In the genomic region with DNA sequence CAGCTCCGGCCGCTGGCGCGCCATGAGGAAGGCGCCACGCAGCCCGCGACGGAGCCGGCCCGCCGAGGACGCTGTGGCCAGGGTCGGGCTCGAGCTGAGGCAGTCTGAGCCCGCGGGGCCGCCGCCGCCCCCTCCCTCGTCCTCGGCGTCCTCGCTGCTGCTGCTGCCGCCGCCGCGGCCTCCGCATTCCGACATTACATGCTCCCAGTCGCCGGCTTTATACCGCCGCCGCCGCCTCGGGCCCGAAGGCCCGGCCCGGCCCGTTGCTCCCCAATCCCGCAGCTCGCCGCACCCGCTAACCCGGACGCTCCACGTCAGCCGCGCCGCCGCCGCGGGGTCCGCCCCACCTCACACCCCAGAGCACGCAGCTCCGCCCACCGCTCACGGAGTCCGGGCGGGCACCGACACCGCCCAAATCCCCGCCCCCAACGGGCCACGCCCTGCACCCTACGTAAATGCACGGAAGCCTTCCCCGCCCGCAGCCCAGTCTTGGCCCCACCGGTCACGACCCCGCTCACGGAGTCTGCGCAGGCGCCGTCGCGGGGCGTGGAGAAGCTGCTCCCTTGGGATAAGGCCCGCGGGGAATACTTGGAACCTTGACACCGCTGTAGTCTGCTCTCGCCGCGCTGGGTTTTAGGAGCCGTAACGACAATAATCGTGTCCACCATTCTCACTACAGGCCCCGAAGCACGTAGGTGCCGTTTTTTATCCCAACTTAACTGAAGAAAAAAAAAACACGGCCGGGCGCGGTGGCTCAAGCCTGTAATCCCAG, we compare ENCODE assay signal across 8 cellular contexts.
DNase-seq lines count a peak whose midpoint lies in the region; FAIRE-seq and TF ChIP-seq lines count a peak whose summit lies in the region.

A gene with protein sequence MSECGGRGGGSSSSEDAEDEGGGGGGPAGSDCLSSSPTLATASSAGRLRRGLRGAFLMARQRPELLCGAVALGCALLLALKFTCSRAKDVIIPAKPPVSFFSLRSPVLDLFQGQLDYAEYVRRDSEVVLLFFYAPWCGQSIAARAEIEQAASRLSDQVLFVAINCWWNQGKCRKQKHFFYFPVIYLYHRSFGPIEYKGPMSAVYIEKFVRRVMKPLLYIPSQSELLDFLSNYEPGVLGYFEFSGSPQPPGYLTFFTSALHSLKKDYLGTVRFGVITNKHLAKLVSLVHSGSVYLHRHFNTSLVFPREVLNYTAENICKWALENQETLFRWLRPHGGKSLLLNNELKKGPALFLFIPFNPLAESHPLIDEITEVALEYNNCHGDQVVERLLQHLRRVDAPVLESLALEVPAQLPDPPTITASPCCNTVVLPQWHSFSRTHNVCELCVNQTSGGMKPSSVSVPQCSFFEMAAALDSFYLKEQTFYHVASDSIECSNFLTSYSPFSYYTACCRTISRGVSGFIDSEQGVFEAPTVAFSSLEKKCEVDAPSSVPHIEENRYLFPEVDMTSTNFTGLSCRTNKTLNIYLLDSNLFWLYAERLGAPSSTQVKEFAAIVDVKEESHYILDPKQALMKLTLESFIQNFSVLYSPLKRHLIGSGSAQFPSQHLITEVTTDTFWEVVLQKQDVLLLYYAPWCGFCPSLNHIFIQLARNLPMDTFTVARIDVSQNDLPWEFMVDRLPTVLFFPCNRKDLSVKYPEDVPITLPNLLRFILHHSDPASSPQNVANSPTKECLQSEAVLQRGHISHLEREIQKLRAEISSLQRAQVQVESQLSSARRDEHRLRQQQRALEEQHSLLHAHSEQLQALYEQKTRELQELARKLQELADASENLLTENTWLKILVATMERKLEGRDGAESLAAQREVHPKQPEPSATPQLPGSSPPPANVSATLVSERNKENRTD (minus strand): TSS at position 322 of the 772 bp plus-strand sequence. CDS start 127 bp downstream, at position 195.

- no peaks in the 10 kb centered on the region for H3K36me3 ChIP-seq in Loucy (ENCODE audit: insufficient read depth, low read length)

- H3F3A ChIP-seq in Loucy (ENCODE audit: low read depth), result no peaks in the 10 kb centered on the region

- H2AFZ ChIP-seq in Loucy (ENCODE audit: low read length), result peak within 1 kb of the TSS; percentile 91

- DNase-seq in EL (peak; percentile 98), H54 (ENCODE audit: insufficient read length, low spot score) (peak; percentile 87), fibroblast of pulmonary artery (ENCODE audit: low read depth) (peak; percentile 99)
- peak; percentile 99 for DNase-seq in activated effector memory CD4-positive, alpha-beta T cell treated with Interleukin-2 at 50 U/mL for 16 hours

- no peaks in the 10 kb centered on the region for H3K27me3 Mint-ChIP-seq in nephron (ENCODE audit: low read depth)
- no peaks in the 10 kb centered on the region for H3K27me3 Mint-ChIP-seq in stimulated activated naive CD8-positive, alpha-beta T cell treated with anti-CD3 and anti-CD28 coated beads, Interleukin-15, Interleukin-2, amounts not matched to agents 100 ng/mL and 50 ng/mL, for 24 hours

- peak within 1 kb of the TSS; percentile 98 to 99 (median 99) for H3K4me3 Mint-ChIP-seq in nephron
- H3K4me3 Mint-ChIP-seq in stimulated activated naive CD8-positive, alpha-beta T cell treated with anti-CD3 and anti-CD28 coated beads, Interleukin-15, Interleukin-2, amounts not matched to agents 100 ng/mL and 50 ng/mL, for 24 hours, result peak within 1 kb of the TSS; percentile 92

- H3K4me1 ChIP-seq in Loucy (ENCODE audit: insufficient read depth, low read length, poor library complexity, severe bottlenecking), result peaks cover 14% of the 10 kb centered on the region

- H3K27me3 ChIP-seq in Loucy (ENCODE audit: insufficient read depth, low read length, poor library complexity, severe bottlenecking), result no peaks in the 10 kb centered on the region

- H3K4me2 ChIP-seq in Loucy (ENCODE audit: low read depth, low read length, poor library complexity, severe bottlenecking), result peak within 1 kb of the TSS; percentile 73

- peak; percentile 20 for FAIRE-seq in H54 (lab: Jason Lieb, UNC)

- TF ChIP-seq POLR2A in H54 (IDR thresholded peaks at IDR 0.05; ENCODE audit: low read depth, low read length) (peak; percentile 64), Raji (IDR thresholded peaks at IDR 0.05; ENCODE audit: insufficient read depth, low read depth, low read length) (peak; percentile 81)

- H3K4me3 ChIP-seq in Loucy (ENCODE audit: low read length, poor library complexity, severe bottlenecking) (peak within 1 kb of the TSS; percentile 88), fibroblast of pulmonary artery (replicated peaks; ENCODE audit: low read depth, low read length) (peak within 1 kb of the TSS; percentile 91)

- peaks cover 44% of the 10 kb centered on the region for H3K79me2 ChIP-seq in Loucy (ENCODE audit: insufficient read depth, low read length)

- peaks cover 8% of the 10 kb centered on the region for H4K20me1 ChIP-seq in Loucy (ENCODE audit: insufficient read depth, low read length, poor library complexity, severe bottlenecking)

- peaks cover 46% of the 10 kb centered on the region for H3K4me1 Mint-ChIP-seq in nephron
- peaks cover 58% of the 10 kb centered on the region for H3K4me1 Mint-ChIP-seq in stimulated activated naive CD8-positive, alpha-beta T cell treated with anti-CD3 and anti-CD28 coated beads, Interleukin-15, Interleukin-2, amounts not matched to agents 100 ng/mL and 50 ng/mL, for 24 hours (ENCODE audit: low read depth)

- H3K9me2 ChIP-seq in Loucy (replicated peaks; ENCODE audit: low read depth, low read length), result no peaks in the 10 kb centered on the region

- H3K9me3 ChIP-seq in Loucy (ENCODE audit: insufficient read depth, low read depth, low read length), result no peaks in the 10 kb centered on the region

- H3K27ac Mint-ChIP-seq in nephron, result peak within 1 kb of the TSS; percentile 86 to 97 (median 91)
- H3K27ac Mint-ChIP-seq in stimulated activated naive CD8-positive, alpha-beta T cell treated with anti-CD3 and anti-CD28 coated beads, Interleukin-15, Interleukin-2, amounts not matched to agents 100 ng/mL and 50 ng/mL, for 24 hours, result peak within 1 kb of the TSS; percentile 91

- peak within 1 kb of the TSS; percentile 79 for H3K9ac ChIP-seq in Loucy (ENCODE audit: low read depth, low read length, poor library complexity, severe bottlenecking)

- H3K36me3 Mint-ChIP-seq in nephron (ENCODE audit: low read depth), result peaks cover 14% of the 10 kb centered on the region
- H3K36me3 Mint-ChIP-seq in stimulated activated naive CD8-positive, alpha-beta T cell treated with anti-CD3 and anti-CD28 coated beads, Interleukin-15, Interleukin-2, amounts not matched to agents 100 ng/mL and 50 ng/mL, for 24 hours (ENCODE audit: low read depth), result peaks cover 31% of the 10 kb centered on the region

- TF ChIP-seq CTCF in Loucy (conservative IDR thresholded peaks at IDR 0.05; ENCODE audit: low read length) (no peak), fibroblast of pulmonary artery (IDR thresholded peaks at IDR 0.05; ENCODE audit: low read length, missing control alignments) (no peak), nephron (IDR thresholded peaks at IDR 0.05; ENCODE audit: unreplicated experiment in 3 of 3) (no peak)

- H3K9me3 Mint-ChIP-seq in nephron, result no peaks in the 10 kb centered on the region
- no peaks in the 10 kb centered on the region for H3K9me3 Mint-ChIP-seq in stimulated activated naive CD8-positive, alpha-beta T cell treated with anti-CD3 and anti-CD28 coated beads, Interleukin-15, Interleukin-2, amounts not matched to agents 100 ng/mL and 50 ng/mL, for 24 hours

Comparison
In these comparisons a context has a peak if more than half of its experiments do, and no peak if none do; other contexts are left out.
1. Peak in every context shown above with its lines: DNase-seq and H3K4me3 ChIP-seq.